ENCODE assay signal across 26 cellular contexts in the genomic region with DNA sequence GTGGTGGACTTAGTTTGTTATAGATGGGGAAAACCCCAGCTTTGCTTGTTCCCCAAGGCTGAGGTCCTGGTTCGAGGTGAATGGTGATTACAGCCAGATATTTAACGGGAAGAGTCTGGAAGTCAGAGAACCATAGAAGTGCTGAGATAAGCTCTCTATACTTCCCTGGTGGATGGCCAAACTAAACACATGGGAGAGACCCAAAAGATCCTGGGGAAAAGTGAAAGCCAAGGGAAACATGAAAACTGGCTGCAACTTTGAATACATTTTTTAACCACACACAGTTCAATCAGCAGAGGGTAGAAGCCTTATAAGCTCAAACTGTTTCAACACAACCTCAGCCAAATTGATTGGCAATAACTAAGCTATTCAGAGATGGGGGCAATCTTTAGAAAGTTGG. TPM values are rescaled to one million over a fixed set of nuclear protein-coding genes. Genes with fewer than 3 reads are reported as not detected.
"Had no signal": no experiment of that assay in that cellular context is flagged by ENCODE, and none has a peak within 500 bp of the region (broad histone marks: within the 10 kb centered on the region; RNA-seq: fewer than 3 reads in every experiment).

No MANE protein-coding gene starts in this region.

- ATAC-seq: activated CD4-positive, alpha-beta T cell treated with anti-CD3 and anti-CD28 coated beads for 36 hours; activated T-cell treated with anti-CD3 and anti-CD28 coated beads, Interleukin-2, amount 50 U/mL, for 4 hours; gastrocnemius medialis; psoas muscle; stimulated activated memory B cell treated with anti-CD40 and anti-IgM and Interleukin-4, amounts not matched to agents 10 μg/mL and 1 μg/mL and 100 μg/mL, for 72 hours had no signal

- DNase-seq: activated B cell treated with CpG ODN at 0.5 μM for 24 hours; activated CD4-positive, alpha-beta T cell treated with anti-CD3 and anti-CD28 coated beads for 36 hours; activated CD4-positive, alpha-beta T cell treated with anti-CD3 and anti-CD28 coated beads, Interleukin-2, amount 50 U/mL, for 4 hours; activated CD8-positive, alpha-beta memory T cell treated with anti-CD3 and anti-CD28 coated beads for 24 hours; activated CD8-positive, alpha-beta memory T cell treated with anti-CD3 and anti-CD28 coated beads, Interleukin-2, amount 50 U/mL, for 48 hours; activated naive CD4-positive, alpha-beta T cell treated with Interleukin-2 at 50 U/mL for 16 hours; activated naive CD8-positive, alpha-beta T cell treated with anti-CD3 and anti-CD28 coated beads for 36 hours; activated T-cell treated with anti-CD3 and anti-CD28 coated beads, Interleukin-2, amount 50 U/mL, for 4 hours; amniotic stem cell; central memory CD4-positive, alpha-beta T cell; gastrocnemius medialis; head of caudate nucleus; hypothalamus; nephron progenitor cell; pancreas; psoas muscle; stimulated activated CD4-positive, alpha-beta T cell treated with anti-CD3 and anti-CD28 coated beads, Interleukin-15, amount 100 ng/mL, for 24 hours; stomach; transverse colon had no signal

- H3K27ac Mint-ChIP-seq: activated B cell treated with CpG ODN at 0.5 μM for 24 hours; activated CD4-positive, alpha-beta T cell treated with anti-CD3 and anti-CD28 coated beads for 36 hours; activated naive CD8-positive, alpha-beta T cell treated with anti-CD3 and anti-CD28 coated beads for 36 hours; brain; memory B cell; nephron progenitor cell; stimulated activated memory B cell treated with anti-CD40 and anti-IgM and Interleukin-4, amounts not matched to agents 10 μg/mL and 1 μg/mL and 100 μg/mL, for 72 hours; T-helper 1 cell treated with Interleukin-12 subunit alpha and Interleukin-12 subunit beta and Interleukin-4 antibody, amounts not matched to agents 30 μg/mL and 1 μg/mL, for 36 hours had no signal

- H3K4me3 ChIP-seq: gastrocnemius medialis, pancreas, psoas muscle, right atrium auricular region, skin epidermis, stomach, transverse colon, vagina had no signal

- H3K4me1 Mint-ChIP-seq: activated B cell treated with CpG ODN at 0.5 μM for 24 hours; activated CD4-positive, alpha-beta T cell treated with anti-CD3 and anti-CD28 coated beads for 36 hours; activated naive CD8-positive, alpha-beta T cell treated with anti-CD3 and anti-CD28 coated beads for 36 hours; brain; memory B cell; nephron progenitor cell; stimulated activated memory B cell treated with anti-CD40 and anti-IgM and Interleukin-4, amounts not matched to agents 10 μg/mL and 1 μg/mL and 100 μg/mL, for 72 hours had no signal

- H3K27ac ChIP-seq: gastrocnemius medialis, pancreas, psoas muscle, right atrium auricular region, skin epidermis, stomach, transverse colon, vagina had no signal

- H3K27me3 Mint-ChIP-seq: activated CD4-positive, alpha-beta T cell treated with anti-CD3 and anti-CD28 coated beads for 36 hours; activated naive CD8-positive, alpha-beta T cell treated with anti-CD3 and anti-CD28 coated beads for 36 hours; brain; stimulated activated memory B cell treated with anti-CD40 and anti-IgM and Interleukin-4, amounts not matched to agents 10 μg/mL and 1 μg/mL and 100 μg/mL, for 72 hours had no signal

- H3K9me3 Mint-ChIP-seq: activated B cell treated with CpG ODN at 0.5 μM for 24 hours; activated naive CD8-positive, alpha-beta T cell treated with anti-CD3 and anti-CD28 coated beads for 36 hours; activated T-cell treated with anti-CD3 and anti-CD28 coated beads, Interleukin-2, amount 50 U/mL, for 4 hours; brain; memory B cell; stimulated activated memory B cell treated with anti-CD40 and anti-IgM and Interleukin-4, amounts not matched to agents 10 μg/mL and 1 μg/mL and 100 μg/mL, for 72 hours; T-helper 1 cell treated with Interleukin-12 subunit alpha and Interleukin-12 subunit beta and Interleukin-4 antibody, amounts not matched to agents 30 μg/mL and 1 μg/mL, for 36 hours had no signal

- H3K27me3 ChIP-seq: right atrium auricular region, stomach, transverse colon, vagina had no signal

- H3K36me3 ChIP-seq: gastrocnemius medialis, pancreas, right atrium auricular region, stomach, transverse colon, vagina had no signal

- H3K9me3 ChIP-seq: gastrocnemius medialis, pancreas, psoas muscle, right atrium auricular region, stomach, transverse colon, vagina had no signal

- H3K36me3 Mint-ChIP-seq: activated naive CD8-positive, alpha-beta T cell treated with anti-CD3 and anti-CD28 coated beads for 36 hours; brain; memory B cell; stimulated activated memory B cell treated with anti-CD40 and anti-IgM and Interleukin-4, amounts not matched to agents 10 μg/mL and 1 μg/mL and 100 μg/mL, for 72 hours had no signal

- H3K4me3 Mint-ChIP-seq: activated B cell treated with CpG ODN at 0.5 μM for 24 hours; activated CD4-positive, alpha-beta T cell treated with anti-CD3 and anti-CD28 coated beads for 36 hours; activated naive CD8-positive, alpha-beta T cell treated with anti-CD3 and anti-CD28 coated beads for 36 hours; activated T-cell treated with anti-CD3 and anti-CD28 coated beads, Interleukin-2, amount 50 U/mL, for 4 hours; brain; memory B cell; nephron progenitor cell; stimulated activated memory B cell treated with anti-CD40 and anti-IgM and Interleukin-4, amounts not matched to agents 10 μg/mL and 1 μg/mL and 100 μg/mL, for 72 hours; T-helper 1 cell treated with Interleukin-12 subunit alpha and Interleukin-12 subunit beta and Interleukin-4 antibody, amounts not matched to agents 30 μg/mL and 1 μg/mL, for 36 hours had no signal

- H3K4me1 ChIP-seq: gastrocnemius medialis, pancreas, psoas muscle, right atrium auricular region, stomach, transverse colon, vagina had no signal

RNA-seq across cellular contexts. Expression of a gene that starts 29.3 kb away (rescaled TPM):
- total RNA-seq: activated B cell treated with CpG ODN at 0.5 μM for 24 hours; activated CD4-positive, alpha-beta T cell treated with anti-CD3 and anti-CD28 coated beads for 36 hours; activated naive CD8-positive, alpha-beta T cell treated with anti-CD3 and anti-CD28 coated beads for 36 hours had no signal
